Comparison of ENCODE assay signal across 8 cellular contexts in genomic region chrX:71128915-71129765, GRCh38. TPM values are rescaled to one million over a fixed set of nuclear protein-coding genes. Genes with fewer than 3 reads are reported as not detected.
DNase-seq lines count a peak whose midpoint lies in the region; ATAC-seq, FAIRE-seq and TF ChIP-seq lines count a peak whose summit lies in the region.

No MANE protein-coding gene starts in this region.

- no peak overlapping the region for H2AFZ ChIP-seq in KMS-11 (ENCODE audit: low read depth)

- no peak overlapping the region for H3K4me2 ChIP-seq in KMS-11

- H3K36me3 ChIP-seq in A673 (ENCODE audit: insufficient read depth, low read length, poor library complexity, severe bottlenecking) (peaks cover 32% of the 10 kb centered on the region), KMS-11 (ENCODE audit: insufficient read depth) (no peaks in the 10 kb centered on the region)

- H3K4me1 ChIP-seq in A673 (ENCODE audit: insufficient read depth, low read length, poor library complexity, severe bottlenecking) (no peaks in the 10 kb centered on the region), KMS-11 (ENCODE audit: low read depth, poor library complexity, severe bottlenecking) (no peaks in the 10 kb centered on the region)

- no peak overlapping the region for H3K27ac ChIP-seq in A673 (ENCODE audit: low read depth, low read length, poor library complexity, severe bottlenecking)
- H3K27ac ChIP-seq in KMS-11 = no peak overlapping the region
- peak overlapping the region; percentile 35 for H3K27ac ChIP-seq in angular gyrus (ENCODE audit: low read depth, low read length)

- TF ChIP-seq CTCF in A673 (conservative IDR thresholded peaks at IDR 0.05; ENCODE audit: low read depth, low read length) (peak; percentile 90), KMS-11 (conservative IDR thresholded peaks at IDR 0.05; ENCODE audit: low read depth, low read length) (peak; percentile 83)

- no peak overlapping the region for H3K9ac ChIP-seq in KMS-11

- TSS peak; percentile 18 for BruUV-seq in A673 (replicated peaks; lab: Mats Ljungman, UMichigan)

- peak; percentile 66 for DNase-seq in A673 (ENCODE audit: low spot score)
- DNase-seq in GM18507 (ENCODE audit: extremely low spot score, insufficient read length, low read depth) = no peak
- peak; percentile 51 for DNase-seq in T-helper 22 cell (ENCODE audit: low read depth)
- peak; percentile 71 for DNase-seq in hepatic stellate cell (ENCODE audit: low spot score)
- peak; percentile 37 to 67 for DNase-seq in stimulated activated CD4-positive, alpha-beta T cell treated with anti-CD3 and anti-CD28 coated beads, Interleukin-12 subunit alpha, Interleukin-12 subunit beta, amount 100 ng/mL, for 24 hours (ENCODE audit: low read depth in 2 of 2)

- intact Hi-C loops in A673 (cut with micrococcal nuclease; ENCODE audit: unreplicated experiment) = no loop called here

- H3K79me2 ChIP-seq in KMS-11 (ENCODE audit: insufficient read depth, low read depth) = no peaks in the 10 kb centered on the region

- no peaks in the 10 kb centered on the region for H4K20me1 ChIP-seq in KMS-11 (ENCODE audit: insufficient read depth)

- POLR2A ChIA-PET in A673 (lab: Charles Lee; ENCODE audit: low non-redundant PET) = interaction anchor here (0.6 kb wide), 1 partner anchor 103 kb away, joined by 6 read pairs; no protein-coding TSS in a partner anchor

- H3K4me3 ChIP-seq in A673 (ENCODE audit: low read depth, low read length, poor library complexity, severe bottlenecking) = no peak overlapping the region
- H3K4me3 ChIP-seq in KMS-11 (IDR thresholded peaks at IDR 0.05; ENCODE audit: insufficient read depth, low read depth, low read length) = no peak overlapping the region

- H3K27me3 ChIP-seq in A673 (replicated peaks; ENCODE audit: insufficient read depth, low read depth, low read length, poor library complexity) (no peaks in the 10 kb centered on the region), KMS-11 (ENCODE audit: insufficient read depth, low read depth) (no peaks in the 10 kb centered on the region)

- CTCF ChIA-PET in A673 (lab: Charles Lee) = interaction anchor here (0.6 kb wide), 1 partner anchor 66 kb away, joined by 3 read pairs; no protein-coding TSS in a partner anchor

- ATAC-seq in GM18873 (IDR thresholded peaks at IDR 0.05; ENCODE audit: low FRiP score, unreplicated experiment) = no peak

- FAIRE-seq in GM18507 (lab: Jason Lieb, UNC) = peak; percentile 89

- no peaks in the 10 kb centered on the region for H3K9me3 ChIP-seq in A673 (ENCODE audit: low read depth, low read length, poor library complexity, severe bottlenecking)

RNA-seq across cellular contexts. Expression of gene MED12, which starts 10.7 kb away (rescaled TPM):
- total RNA-seq in A673 (2021) = 51.6 and 63.3 TPM in 2 replicates

RNA-seq across cellular contexts. Expression of gene NLGN3, which starts 15.5 kb away (rescaled TPM):
- 1.2 and 1.7 TPM in 2 replicates for total RNA-seq in A673 (2021)

RNA-seq across cellular contexts. Expression of gene IL2RG, which starts 17.8 kb away (rescaled TPM):
- 2.8 and 3.0 TPM in 2 replicates for total RNA-seq in A673 (2021)

RNA-seq across cellular contexts. Expression of gene CXorf65, which starts 22.6 kb away (rescaled TPM):
- total RNA-seq in A673 (2021) = not detected in 2 replicates

RNA-seq across cellular contexts. Expression of gene FOXO4, which starts 33.5 kb away (rescaled TPM):
- total RNA-seq in A673 (2021) = 7.0 and 10.8 TPM in 2 replicates
